ENCODE assay signal across 8 cellular contexts in the genomic region with DNA sequence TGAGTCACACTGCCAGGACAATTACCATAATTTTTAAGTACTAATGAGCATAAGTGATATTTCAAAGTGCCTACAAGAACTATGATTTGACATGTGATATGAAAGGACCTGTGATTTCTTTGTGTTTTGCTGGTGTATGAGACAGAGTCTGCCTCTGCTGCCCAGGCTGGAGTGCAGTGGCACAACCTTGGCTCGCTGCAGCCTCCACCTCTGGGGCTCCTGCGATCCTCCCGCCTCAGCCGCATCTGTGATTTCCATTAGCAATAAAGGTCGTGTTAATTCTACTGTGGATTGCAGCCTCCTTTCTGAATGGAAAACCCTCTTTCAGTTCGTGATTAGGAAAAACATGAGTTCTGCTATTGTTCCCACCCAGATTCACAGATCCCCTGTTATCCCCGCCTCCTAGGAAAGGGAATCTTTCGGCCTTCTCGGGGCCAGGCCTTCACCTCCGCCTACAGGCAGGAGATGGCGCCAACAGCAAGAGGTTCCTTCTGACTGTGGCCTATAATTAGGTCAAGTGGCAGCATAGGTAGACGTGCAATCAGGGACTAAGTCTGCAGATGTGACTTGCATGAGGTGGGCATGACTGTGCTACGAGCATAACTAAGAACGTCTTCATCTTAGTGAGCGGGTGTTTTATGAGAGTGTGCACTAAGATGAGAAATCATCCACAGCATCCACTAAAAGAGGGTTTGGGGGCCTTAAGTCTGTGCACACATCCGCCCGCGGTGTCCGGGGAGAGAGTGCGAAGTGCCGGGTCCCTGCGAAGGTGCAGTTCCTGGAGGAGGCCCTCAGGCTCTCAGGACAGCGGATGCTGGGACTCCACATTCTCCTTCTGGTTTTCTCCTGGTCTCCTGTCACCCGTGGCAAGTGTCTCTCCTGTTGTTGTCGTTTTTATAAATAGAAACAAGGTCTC. TPM values are rescaled to one million over a fixed set of nuclear protein-coding genes. Genes with fewer than 3 reads are reported as not detected.
DNase-seq lines count a peak whose midpoint lies in the region; ATAC-seq and TF ChIP-seq lines count a peak whose summit lies in the region.

No MANE protein-coding gene starts in this region.

- no peak overlapping the region for H2BK120ac ChIP-seq in trophoblast cell (ENCODE audit: insufficient read depth, low read length, poor library complexity)

- H3K14ac ChIP-seq in trophoblast cell (ENCODE audit: low read length), result no peak overlapping the region

- peaks cover 2% of the 10 kb centered on the region for H3K79me1 ChIP-seq in trophoblast cell (ENCODE audit: low read length)

- H3K79me2 ChIP-seq in trophoblast cell (ENCODE audit: control insufficient read depth, insufficient read depth, low read length, poor library complexity), result no peaks in the 10 kb centered on the region

- no peak overlapping the region for H2BK12ac ChIP-seq in trophoblast cell (ENCODE audit: low read length)

- H4K8ac ChIP-seq in trophoblast cell (ENCODE audit: low read depth, low read length), result no peak overlapping the region

- no peak overlapping the region for H3K9ac ChIP-seq in trophoblast cell (ENCODE audit: low read length)

- no peak overlapping the region for H3K27ac ChIP-seq in trophoblast cell (ENCODE audit: low read depth, low read length)

- no CpG with 5 or more reads among the region's 25 CpGs for WGBS in trophoblast cell (ENCODE audit: extremely low coverage, insufficient coverage, insufficient read length)

- H2BK5ac ChIP-seq in trophoblast cell (ENCODE audit: low read depth, low read length, poor library complexity), result no peak overlapping the region

- H3K23ac ChIP-seq in trophoblast cell (ENCODE audit: low read length), result no peak overlapping the region

- DNase-seq in Ammon's horn (ENCODE audit: low spot score), result peak; percentile 67
- DNase-seq in activated CD4-positive, alpha-beta T cell treated with anti-CD3 and anti-CD28 coated beads, Interleukin-2, amount 50 U/mL, for 1 hour, result peak; percentile 59
- peak; percentile 77 for DNase-seq in fibroblast of mammary gland (ENCODE audit: low read depth)
- peak; percentile 73 to 86 for DNase-seq in trophoblast cell
- DNase-seq in UCSD-AML1 (lab: John Stamatoyannopoulos, UW; ENCODE audit: unreplicated experiment), result no peak
- DNase-seq in NCI-H2196 treated with DMSO at 0.1 percent for 48 hours (lab: John Stamatoyannopoulos, UW; ENCODE audit: unreplicated experiment), result no peak

- H3K4me2 ChIP-seq in trophoblast cell (ENCODE audit: low read length), result no peak overlapping the region

- no peak overlapping the region for H2AFZ ChIP-seq in trophoblast cell (ENCODE audit: insufficient read depth, low read length, poor library complexity)

- TF ChIP-seq CTCF in fibroblast of mammary gland (conservative IDR thresholded peaks at IDR 0.05; ENCODE audit: control insufficient read depth, insufficient read depth, low read depth, low read length), result peak; percentile 84

- H3K4ac ChIP-seq in trophoblast cell (ENCODE audit: low read depth, low read length), result no peak overlapping the region

- H3K36me3 ChIP-seq in trophoblast cell (ENCODE audit: control insufficient read depth in 1 of 2, insufficient read depth in 2 of 2, low read length in 2 of 2), result no peaks in the 10 kb centered on the region

- H4K91ac ChIP-seq in trophoblast cell (ENCODE audit: low read depth, low read length), result no peak overlapping the region

- no peaks in the 10 kb centered on the region for H3K27me3 ChIP-seq in trophoblast cell (ENCODE audit: insufficient read depth, low read length)

- no peak overlapping the region for H4K12ac ChIP-seq in trophoblast cell (ENCODE audit: low read depth, low read length)

- ATAC-seq in GM19397 (IDR thresholded peaks at IDR 0.05; ENCODE audit: unreplicated experiment) (peak; percentile 61), HG03520 (IDR thresholded peaks at IDR 0.05; ENCODE audit: unreplicated experiment) (peak; percentile 56)

- H3K18ac ChIP-seq in trophoblast cell (ENCODE audit: low read length), result no peak overlapping the region

- no peaks in the 10 kb centered on the region for H3K4me1 ChIP-seq in trophoblast cell (ENCODE audit: control insufficient read depth in 1 of 2, insufficient read depth in 2 of 2, low read length in 2 of 2)

- H3K9me3 ChIP-seq in trophoblast cell (ENCODE audit: insufficient read depth, low read depth, low read length), result no peaks in the 10 kb centered on the region

- H2AK5ac ChIP-seq in trophoblast cell (ENCODE audit: low read length), result no peak overlapping the region

- H3K4me3 ChIP-seq in fibroblast of mammary gland (ENCODE audit: control insufficient read depth, low read depth, low read length) (no peak overlapping the region), trophoblast cell (ENCODE audit: low read depth, low read length) (no peak overlapping the region)

RNA-seq across cellular contexts. Expression of a gene that starts 23.1 kb away (rescaled TPM):
- polyA plus RNA-seq in trophoblast cell (2013), result 0.04 and 0.07 TPM in 2 replicates

RNA-seq across cellular contexts. Expression of a gene that starts 34.5 kb away (rescaled TPM):
- polyA plus RNA-seq in trophoblast cell (2013), result 0.04 TPM in 2 replicates

RNA-seq across cellular contexts. Expression of a gene that starts 41.2 kb away (rescaled TPM):
- 16.4 and 16.9 TPM in 2 replicates for polyA plus RNA-seq in trophoblast cell (2013)

RNA-seq across cellular contexts. Expression of a gene that starts 50.9 kb away (rescaled TPM):
- not detected in 2 replicates for polyA plus RNA-seq in trophoblast cell (2013)

Comparison
In these comparisons a context has a peak if more than half of its experiments do, and no peak if none do; other contexts are left out.
1. DNase-seq: peak in Ammon's horn (single experiment), activated CD4-positive, alpha-beta T cell treated with anti-CD3 and anti-CD28 coated beads, Interleukin-2, amount 50 U/mL, for 1 hour (single experiment), fibroblast of mammary gland (single experiment) and trophoblast cell (2 of 2); none in UCSD-AML1 (single experiment) and NCI-H2196 treated with DMSO at 0.1 percent for 48 hours (single experiment).